ENCODE assay signal across 1 cellular context in the genomic region with DNA sequence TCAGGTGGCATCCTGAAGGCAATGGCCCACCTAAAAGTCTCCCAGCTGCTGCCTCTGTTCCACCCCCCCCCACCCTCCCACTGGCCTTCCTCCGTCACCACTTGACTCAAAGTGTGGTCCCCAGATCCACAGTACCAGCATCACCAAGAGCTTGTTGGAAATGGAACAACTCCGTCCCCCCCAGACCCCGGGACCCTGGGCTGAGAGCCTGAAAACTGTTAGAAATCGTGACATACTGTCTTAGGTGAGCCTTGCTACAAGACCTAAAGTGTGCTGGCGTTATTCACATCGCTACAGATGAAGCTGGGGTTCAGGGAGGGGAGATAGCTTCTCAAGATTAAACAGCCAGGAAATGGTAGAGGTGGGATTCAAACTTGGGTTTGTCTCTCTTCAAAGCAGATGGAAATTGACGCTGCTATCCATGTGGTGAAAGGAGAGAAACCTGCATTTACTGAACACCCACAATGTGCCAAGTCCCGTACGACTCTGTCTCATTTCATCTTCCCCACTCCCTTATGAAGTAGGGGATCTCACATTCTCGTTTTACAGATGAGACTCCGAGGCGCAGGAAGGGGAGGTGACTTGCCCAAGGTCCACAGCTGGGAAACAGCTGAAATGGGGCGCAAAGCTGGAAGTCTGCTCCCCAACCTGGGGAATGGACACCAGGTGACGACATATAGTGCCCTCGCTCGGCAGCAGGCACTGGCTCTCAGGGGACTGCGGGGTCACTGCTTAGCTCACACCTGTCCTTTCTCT.
TF ChIP-seq lines count a peak whose summit lies in the region.

No MANE protein-coding gene starts in this region.

TF ChIP-seq in liver, 16 proteins besides CTCF, POLR2A, EP300 and RAD21 (continued from another document):
- TF ChIP-seq REST (IDR thresholded peaks at IDR 0.05) (no peak), TAF1 (conservative IDR thresholded peaks at IDR 0.05) (no peak), GABPA (IDR thresholded peaks at IDR 0.05 in 1 of 2, conservative IDR thresholded peaks at IDR 0.05 in 1 of 2) (no peak), SP1 (IDR thresholded peaks at IDR 0.05) (no peak), EGR1 (IDR thresholded peaks at IDR 0.05; ENCODE audit: low read depth in 2 of 2) (no peak), FOXA2 (IDR thresholded peaks at IDR 0.05) (no peak), JUND (IDR thresholded peaks at IDR 0.05) (no peak)
- TF ChIP-seq, protein P1, sequence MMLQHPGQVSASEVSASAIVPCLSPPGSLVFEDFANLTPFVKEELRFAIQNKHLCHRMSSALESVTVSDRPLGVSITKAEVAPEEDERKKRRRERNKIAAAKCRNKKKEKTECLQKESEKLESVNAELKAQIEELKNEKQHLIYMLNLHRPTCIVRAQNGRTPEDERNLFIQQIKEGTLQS (IDR thresholded peaks at IDR 0.05): no peak
- TF ChIP-seq, protein P2, sequence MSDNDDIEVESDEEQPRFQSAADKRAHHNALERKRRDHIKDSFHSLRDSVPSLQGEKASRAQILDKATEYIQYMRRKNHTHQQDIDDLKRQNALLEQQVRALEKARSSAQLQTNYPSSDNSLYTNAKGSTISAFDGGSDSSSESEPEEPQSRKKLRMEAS (IDR thresholded peaks at IDR 0.05): no peak
